Comparison of ENCODE assay signal across 8 cellular contexts in genomic region chrX:151763711-151764110, GRCh38. TPM values are rescaled to one million over a fixed set of nuclear protein-coding genes. Genes with fewer than 3 reads are reported as not detected.
"Had no signal": no experiment of that assay in that cellular context is flagged by ENCODE, and none has a peak within 500 bp of the region (broad histone marks: within the 10 kb centered on the region; RNA-seq: fewer than 3 reads in every experiment).

No MANE protein-coding gene starts in this region.

- H3K9me3 Mint-ChIP-seq: IgD-negative memory B cell had no signal

- ATAC-seq: GM23338, HepG2 had no signal

- H3K36me3 Mint-ChIP-seq: IgD-negative memory B cell had no signal

- H3K4me1 Mint-ChIP-seq: GM23338, IgD-negative memory B cell had no signal

- H3K4me3 Mint-ChIP-seq: GM23338, IgD-negative memory B cell had no signal

- DNase-seq: HCEC 1CT, KBM-7 had no signal

- H3K4me2 ChIP-seq: GM23338 had no signal

- H3K27ac Mint-ChIP-seq: GM23338 had no signal

- H2AFZ ChIP-seq: GM23338 had no signal

- H3K27ac ChIP-seq: HL-60 had no signal

RNA-seq across cellular contexts. Expression of gene CNGA2, which starts 29.2 kb away (rescaled TPM):
- total RNA-seq: GM23338, H1, HepG2, HT1080 had no signal

RNA-seq across cellular contexts. Expression of gene FATE1, which starts 47.9 kb away (rescaled TPM):
- total RNA-seq: H1, HepG2, HT1080 had no signal
